In the genomic region with DNA sequence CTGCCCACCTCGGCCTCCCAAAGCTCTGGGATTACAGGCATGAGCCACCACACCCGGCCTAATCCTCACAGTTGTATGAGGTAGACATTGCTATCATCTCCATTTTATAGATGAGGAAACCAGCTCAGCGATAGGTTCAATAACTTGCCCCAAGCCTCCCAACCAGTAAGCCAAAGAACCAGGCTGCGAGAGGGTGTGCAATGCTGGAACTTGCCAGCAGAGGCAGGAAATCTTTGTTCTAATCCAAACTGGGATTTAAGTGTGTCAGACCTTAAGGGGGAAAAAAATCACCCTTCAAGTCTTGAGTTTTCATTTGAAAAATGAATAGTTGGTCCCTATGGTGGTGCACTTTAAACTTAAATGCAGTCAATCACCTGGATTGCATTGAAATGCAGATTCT, we compare ENCODE assay signal across 7 cellular contexts. TPM values are rescaled to one million over a fixed set of nuclear protein-coding genes. Genes with fewer than 3 reads are reported as not detected.
DNase-seq lines count a peak whose midpoint lies in the region; ATAC-seq, FAIRE-seq and TF ChIP-seq lines count a peak whose summit lies in the region.

No MANE protein-coding gene starts in this region.

- TF ChIP-seq RAD21 in H1 (IDR thresholded peaks at IDR 0.05 in 1 of 2, conservative IDR thresholded peaks at IDR 0.05 in 1 of 2; ENCODE audit: low read depth in 2 of 2, low read length in 2 of 2) = peak; percentile 58 to 72

- no peaks in the 10 kb centered on the region for H3K79me2 ChIP-seq in H1 (ENCODE audit: control insufficient read depth in 1 of 2, insufficient read depth in 2 of 2, low read length in 2 of 2)

- H3K4me1 ChIP-seq in H1 (replicated peaks in 1 of 4; ENCODE audit: control insufficient read depth in 3 of 4, insufficient read depth in 4 of 4, low read length in 3 of 4) = peaks cover 0 to 2% (median 0%) of the 10 kb centered on the region in 4 experiments; a peak in 1 of 7 replicates

- TF ChIP-seq POLR2A in H1 (IDR thresholded peaks at IDR 0.05; ENCODE audit: control extremely low read depth in 1 of 2, low read depth in 2 of 2, low read length in 2 of 2) = no peak

- CTCF ChIA-PET in H1 (lab: Charles Lee; ENCODE audit: partially characterized antibody) = interaction anchor here (0.5 to 4.8 kb wide), 85 partner anchors 8 to 617 kb away, joined by 3 to 43 read pairs (median 5); partner anchors contain the start of genes PM20D2, PNRC1 and SRSF12

- no peaks in the 10 kb centered on the region; a peak in 1 of 7 replicates for H3K27me3 ChIP-seq in H1 (replicated peaks in 1 of 4; ENCODE audit: control insufficient read depth in 3 of 4, extremely low read depth in 1 of 4, insufficient read depth in 3 of 4, low read length in 3 of 4)

- H4K8ac ChIP-seq in H1 (ENCODE audit: extremely low read depth, insufficient read depth, low read length) = no peak overlapping the region

- H3K23ac ChIP-seq in H1 (ENCODE audit: insufficient read length) = no peak overlapping the region

- H4K20me1 ChIP-seq in H1 (replicated peaks in 1 of 2; ENCODE audit: control insufficient read depth in 1 of 2, insufficient read depth in 2 of 2, low read length in 2 of 2) = no peaks in the 10 kb centered on the region

- no peak overlapping the region for H3K56ac ChIP-seq in H1 (replicated peaks; ENCODE audit: insufficient read length, low read depth, low read length)

- H3K4me1 Mint-ChIP-seq in neural crest cell = no peaks in the 10 kb centered on the region
- no peaks in the 10 kb centered on the region for H3K4me1 Mint-ChIP-seq in stimulated activated effector memory CD8-positive, alpha-beta T cell treated with anti-CD3 and anti-CD28 coated beads, Interleukin-12 subunit alpha, Interleukin-12 subunit beta, amount 100 ng/mL, for 72 hours

- peak; percentile 95 for FAIRE-seq in H1 (lab: Jason Lieb, UNC)

- WGBS in H1 (ENCODE audit: extremely low coverage in 1 of 2, insufficient coverage in 1 of 2, insufficient read length in 1 of 2, insufficient replicate concordance in 2 of 2, low coverage in 1 of 2, low lambda C conversion rate in 2 of 2, missing lambda C conversion rate in 1 of 2), 2 experiments = 76% methylated on average over 4 of the region's 4 CpGs; no CpG with 5 or more reads in 1 of the 2 experiments

- H3K23me2 ChIP-seq in H1 (ENCODE audit: low read depth, low read length) = no peaks in the 10 kb centered on the region

- no peak overlapping the region for H2BK5ac ChIP-seq in H1 (ENCODE audit: low read depth, low read length)

- H3K14ac ChIP-seq in H1 (ENCODE audit: insufficient read length) = no peak overlapping the region

- H3K9ac ChIP-seq in H1 (replicated peaks in 1 of 4; ENCODE audit: extremely low read depth in 1 of 4, low read depth in 3 of 4, low read length in 3 of 4) = no peak overlapping the region

- no peak overlapping the region for H3K4me2 ChIP-seq in H1 (ENCODE audit: insufficient read depth in 1 of 2, low read depth in 2 of 2, low read length in 2 of 2)

- H3K9me3 Mint-ChIP-seq in neural crest cell = no peaks in the 10 kb centered on the region
- H3K9me3 Mint-ChIP-seq in stimulated activated effector memory CD8-positive, alpha-beta T cell treated with anti-CD3 and anti-CD28 coated beads, Interleukin-12 subunit alpha, Interleukin-12 subunit beta, amount 100 ng/mL, for 72 hours = no peaks in the 10 kb centered on the region

- H2AK5ac ChIP-seq in H1 (ENCODE audit: low read depth, low read length) = no peak overlapping the region

- no peak overlapping the region for H2BK15ac ChIP-seq in H1 (ENCODE audit: low read length)

- no peaks in the 10 kb centered on the region for H3K36me3 Mint-ChIP-seq in neural crest cell (ENCODE audit: low read depth)
- no peaks in the 10 kb centered on the region for H3K36me3 Mint-ChIP-seq in stimulated activated effector memory CD8-positive, alpha-beta T cell treated with anti-CD3 and anti-CD28 coated beads, Interleukin-12 subunit alpha, Interleukin-12 subunit beta, amount 100 ng/mL, for 72 hours

- H2BK120ac ChIP-seq in H1 (replicated peaks; ENCODE audit: low read depth, low read length) = no peak overlapping the region

- H2BK20ac ChIP-seq in H1 (ENCODE audit: low read length) = no peak overlapping the region

- H2BK12ac ChIP-seq in H1 (ENCODE audit: low read depth, low read length) = no peak overlapping the region

- H3K4me3 ChIP-seq in GM12865 (ENCODE audit: low read depth, low read length) (no peak overlapping the region), H1 (ENCODE audit: extremely low read depth in 1 of 4, insufficient read depth in 2 of 4, low read depth in 3 of 4, low read length in 4 of 4) (no peak overlapping the region)

- no peaks in the 10 kb centered on the region for H3K27me3 Mint-ChIP-seq in neural crest cell (ENCODE audit: low read depth)

- no peak overlapping the region for H4K91ac ChIP-seq in H1 (replicated peaks; ENCODE audit: insufficient read length, low read length)

- no peak for ATAC-seq in GM18520 (IDR thresholded peaks at IDR 0.05; ENCODE audit: unreplicated experiment)
- ATAC-seq in stimulated activated effector memory CD8-positive, alpha-beta T cell treated with anti-CD3 and anti-CD28 coated beads, Interleukin-12 subunit alpha, Interleukin-12 subunit beta, amount 100 ng/mL, for 72 hours = no peak

- H3K4me3 Mint-ChIP-seq in neural crest cell = no peak overlapping the region
- no peak overlapping the region for H3K4me3 Mint-ChIP-seq in stimulated activated effector memory CD8-positive, alpha-beta T cell treated with anti-CD3 and anti-CD28 coated beads, Interleukin-12 subunit alpha, Interleukin-12 subunit beta, amount 100 ng/mL, for 72 hours

- no peak overlapping the region for H3K4ac ChIP-seq in H1 (replicated peaks; ENCODE audit: insufficient read length, low read depth, low read length)

- H3K27ac ChIP-seq in H1 (ENCODE audit: low read depth, low read length) = no peak overlapping the region

- no peak overlapping the region for H2AFZ ChIP-seq in H1 (ENCODE audit: low read length)

- TF ChIP-seq EP300 in H1 (IDR thresholded peaks at IDR 0.05; ENCODE audit: borderline replicate concordance in 1 of 2, low read depth in 2 of 2, low read length in 2 of 2) = no peak

- H3K27ac Mint-ChIP-seq in neural crest cell (ENCODE audit: unreplicated experiment) = no peak overlapping the region
- H3K27ac Mint-ChIP-seq in stimulated activated effector memory CD8-positive, alpha-beta T cell treated with anti-CD3 and anti-CD28 coated beads, Interleukin-12 subunit alpha, Interleukin-12 subunit beta, amount 100 ng/mL, for 72 hours = no peak overlapping the region

- H3K36me3 ChIP-seq in H1 (ENCODE audit: control insufficient read depth in 2 of 4, insufficient read depth in 4 of 4, low read length in 3 of 4) = no peaks in the 10 kb centered on the region

- no peak overlapping the region for H3K18ac ChIP-seq in H1 (ENCODE audit: extremely low read depth, low read length)

- peak; percentile 44 for TF ChIP-seq CTCF in GM12865 (IDR thresholded peaks at IDR 0.05; ENCODE audit: insufficient read depth, low read depth, low read length, missing control alignments)
- peak; percentile 47 to 73 (median 52) for TF ChIP-seq CTCF in H1 (IDR thresholded peaks at IDR 0.05; ENCODE audit: control extremely low read depth in 1 of 3, insufficient read depth in 1 of 3, low read depth in 1 of 3, low read length in 3 of 3)
- TF ChIP-seq CTCF in neural crest cell (conservative IDR thresholded peaks at IDR 0.05) = peak; percentile 60

- H4K5ac ChIP-seq in H1 (ENCODE audit: insufficient read length, low read depth, low read length) = no peak overlapping the region

- DNase-seq in GM12865 (ENCODE audit: low read depth) = peak; percentile 26
- peak; percentile 62 for DNase-seq in NCI-H69 (lab: John Stamatoyannopoulos, UW)
- DNase-seq in H1 (ENCODE audit: low read depth in 1 of 2, low spot score in 2 of 2) = peak in 1 of 2 experiments; percentile 58
- DNase-seq in neural crest cell (ENCODE audit: low read depth, low spot score) = peak; percentile 14
- no peak for DNase-seq in stimulated activated effector memory CD8-positive, alpha-beta T cell treated with anti-CD3 and anti-CD28 coated beads, Interleukin-12 subunit alpha, Interleukin-12 subunit beta, amount 100 ng/mL, for 72 hours (ENCODE audit: low spot score in 2 of 2)
- no peak for DNase-seq in NCI-H774 (lab: John Stamatoyannopoulos, UW)

- POLR2A ChIA-PET in H1 (lab: Charles Lee; ENCODE audit: partially characterized antibody) = interaction anchor here (1.3 to 2.7 kb wide), 2 partner anchors 75 to 99 kb away, joined by 3 to 12 read pairs; no protein-coding TSS in a partner anchor

- no peaks in the 10 kb centered on the region for H3K79me1 ChIP-seq in H1 (ENCODE audit: low read depth, low read length)

- no peaks in the 10 kb centered on the region for H3K9me3 ChIP-seq in H1 (ENCODE audit: insufficient read depth in 2 of 2, low read depth in 1 of 2, low read length in 1 of 2)

TF ChIP-seq in H1, 55 proteins besides CTCF, POLR2A, EP300 and RAD21:
- no peak for TF ChIP-seq SP4 (IDR thresholded peaks at IDR 0.05; ENCODE audit: low read length)

RNA-seq across cellular contexts. Expression of gene RNGTT, which starts 20.1 kb away (rescaled TPM):
- 18.7 and 21.2 TPM in 2 replicates for total RNA-seq in H1 (2021; fragmentation: NEBNext Ultra II Directional; extraction: Animal tissue kit (Norgen Biotek cat#: 25700))
- polyA plus RNA-seq in H1 (2011; rRNA removed) = 2.6 and 3.6 TPM in 2 replicates
- 6.2 TPM for polyA plus RNA-seq in H1 (2011; cell fraction: cytosol; rRNA removed)
- 3.5 TPM for polyA plus RNA-seq in H1 (2011; cell fraction: nucleus; rRNA removed)
- polyA plus RNA-seq in H1 (2012, experiment 1 of 2) = 8.4 to 13.3 TPM (median 10.1 TPM) in 4 replicates
- 1.1 TPM for polyA plus RNA-seq in H1 (2012, experiment 2 of 2)
- 9.0 TPM for polyA plus RNA-seq in H1 (2013, experiment 1 of 2)
- 9.7 TPM for polyA plus RNA-seq in H1 (2013, experiment 2 of 2)
- polyA minus RNA-seq in H1 (2011; rRNA and poly(A)+ RNA removed) = 8.6 and 12.4 TPM in 2 replicates
- 9.0 TPM for polyA minus RNA-seq in H1 (2011; cell fraction: cytosol; rRNA and poly(A)+ RNA removed)
- 22.1 TPM for polyA minus RNA-seq in H1 (2011; cell fraction: nucleus; rRNA and poly(A)+ RNA removed)
- 20.7 and 23.3 TPM in 2 replicates for total RNA-seq in neural crest cell

Comparison
In these comparisons a context has a peak if more than half of its experiments do, and no peak if none do; other contexts are left out.
1. DNase-seq: peak in GM12865 (single experiment), NCI-H69 (single experiment) and neural crest cell (single experiment); none in stimulated activated effector memory CD8-positive, alpha-beta T cell treated with anti-CD3 and anti-CD28 coated beads, Interleukin-12 subunit alpha, Interleukin-12 subunit beta, amount 100 ng/mL, for 72 hours (0 of 2) and NCI-H774 (single experiment).
2. Peak in every context shown above with its lines, with median percentiles within 50 percentile points of each other: CTCF ChIP-seq.